In genomic region chr2:202911203-202911512, GRCh38 we compare ENCODE assay signal across 1 cellular context.
TF ChIP-seq lines count a peak whose summit lies in the region.

No MANE protein-coding gene starts in this region.

TF ChIP-seq in GM12878, 131 proteins besides CTCF, POLR2A, EP300 and RAD21 (continued from another document):
- no peak for TF ChIP-seq RFX5 (IDR thresholded peaks at IDR 0.05; ENCODE audit: low read depth, low read length)
- no peak for TF ChIP-seq IRF4 (IDR thresholded peaks at IDR 0.05; ENCODE audit: low read depth, low read length)
